8 cellular contexts compared by ENCODE assay signal in genomic region chrX:47483310-47484268, GRCh38. TPM values are rescaled to one million over a fixed set of nuclear protein-coding genes. Genes with fewer than 3 reads are reported as not detected.
DNase-seq lines count a peak whose midpoint lies in the region; ATAC-seq and TF ChIP-seq lines count a peak whose summit lies in the region.

No MANE protein-coding gene starts in this region.

- H3K27ac ChIP-seq in OCI-LY1 (ENCODE audit: low read depth, low read length, poor library complexity, severe bottlenecking) (peak overlapping the region; percentile 74), coronary artery (peak overlapping the region; percentile 87 to 96), lower lobe of right lung (peak overlapping the region; percentile 95), thoracic aorta (peak overlapping the region; percentile 82 to 84)

- H3K4me1 ChIP-seq in OCI-LY1 (ENCODE audit: insufficient read depth, low read length, severe bottlenecking), result peaks cover 32% of the 10 kb centered on the region
- peaks cover 13% of the 10 kb centered on the region for H3K4me1 ChIP-seq in lower lobe of right lung
- H3K4me1 ChIP-seq in thoracic aorta (ENCODE audit: control insufficient read depth in 1 of 2, low read depth in 2 of 2), result peaks cover 0 to 5% of the 10 kb centered on the region in 2 donors

- H3K4me2 ChIP-seq in OCI-LY1 (ENCODE audit: low read length), result peak overlapping the region; percentile 88

- H3K9me2 ChIP-seq in OCI-LY1 (ENCODE audit: low read depth, low read length), result no peaks in the 10 kb centered on the region

- no peaks in the 10 kb centered on the region for H3F3A ChIP-seq in OCI-LY1 (ENCODE audit: insufficient read depth, low read length)

- TF ChIP-seq CTCF in OCI-LY1 (IDR thresholded peaks at IDR 0.05; ENCODE audit: low read length) (no peak), coronary artery (IDR thresholded peaks at IDR 0.05) (no peak), lower lobe of right lung (IDR thresholded peaks at IDR 0.05) (no peak), thoracic aorta (IDR thresholded peaks at IDR 0.05) (no peak)

- peaks cover 22% of the 10 kb centered on the region; the same call in 1 of the 2 replicates for H3K79me2 ChIP-seq in OCI-LY1 (ENCODE audit: insufficient read depth, low read length)

- peak overlapping the region; percentile 66 for H3K4me3 ChIP-seq in OCI-LY1 (ENCODE audit: low read depth, low read length, poor library complexity, severe bottlenecking)
- peak overlapping the region; percentile 84 for H3K4me3 ChIP-seq in coronary artery
- H3K4me3 ChIP-seq in lower lobe of right lung, result peak overlapping the region; percentile 70
- H3K4me3 ChIP-seq in thoracic aorta, result peak overlapping the region; percentile 89

- peak overlapping the region; percentile 77 for H3K9ac ChIP-seq in OCI-LY1 (ENCODE audit: low read length)

- H3K27me3 ChIP-seq in OCI-LY1 (ENCODE audit: insufficient read depth, low read length) (no peaks in the 10 kb centered on the region), lower lobe of right lung (ENCODE audit: low read depth) (no peaks in the 10 kb centered on the region), thoracic aorta (replicated peaks; ENCODE audit: insufficient read depth) (no peaks in the 10 kb centered on the region)

- ATAC-seq in lower lobe of right lung (peak in 1 of 2 donors; percentile 16), thoracic aorta (ENCODE audit: insufficient number of reproducible peaks, low FRiP score, low read depth) (no peak), GM19035 (IDR thresholded peaks at IDR 0.05; ENCODE audit: unreplicated experiment) (no peak)

- no peaks in the 10 kb centered on the region for H4K20me1 ChIP-seq in OCI-LY1 (ENCODE audit: insufficient read depth, low read length)

- no peaks in the 10 kb centered on the region for H3K36me3 ChIP-seq in OCI-LY1 (ENCODE audit: insufficient read depth, low read length)
- no peaks in the 10 kb centered on the region for H3K36me3 ChIP-seq in lower lobe of right lung
- H3K36me3 ChIP-seq in thoracic aorta, result no peaks in the 10 kb centered on the region

- intact Hi-C loops in lower lobe of right lung (cut with DNase I), result no loop called here

- no peak overlapping the region for H2AFZ ChIP-seq in OCI-LY1 (ENCODE audit: low read length)

- DNase-seq in NCI-H1417 (lab: John Stamatoyannopoulos, UW) (peak in 2 of 3 experiments; percentile 56 to 76), NCI-H1417 treated with DMSO at 0.1 percent for 48 hours (lab: John Stamatoyannopoulos, UW) (no peak), coronary artery (ENCODE audit: low spot score) (no peak), lower lobe of right lung (peak; percentile 44), thoracic aorta (ENCODE audit: low spot score) (no peak), middle frontal gyrus (ENCODE audit: extremely low spot score, low spot score) (no peak)

- H3K9me3 ChIP-seq in OCI-LY1 (ENCODE audit: low read length) (no peaks in the 10 kb centered on the region), lower lobe of right lung (no peaks in the 10 kb centered on the region), thoracic aorta (no peaks in the 10 kb centered on the region)

RNA-seq across cellular contexts. Expression of gene ZNF41, which starts 0.6 kb away (rescaled TPM):
- total RNA-seq in lower lobe of right lung (10.4 TPM), thoracic aorta (1 to 10 TPM; 8.1 to 9.1 TPM)

Comparison
In these comparisons a context has a peak if more than half of its experiments do, and no peak if none do; other contexts are left out.
1. DNase-seq: peak in NCI-H1417 (2 of 3) and lower lobe of right lung (single experiment); none in NCI-H1417 treated with DMSO at 0.1 percent for 48 hours (single experiment), coronary artery (single experiment), thoracic aorta (single experiment) and middle frontal gyrus (single experiment).
2. Peak in every context shown above with its lines, with median percentiles within 50 percentile points of each other: H3K27ac ChIP-seq and H3K4me3 ChIP-seq.